4 cellular contexts compared by ENCODE assay signal in the genomic region with DNA sequence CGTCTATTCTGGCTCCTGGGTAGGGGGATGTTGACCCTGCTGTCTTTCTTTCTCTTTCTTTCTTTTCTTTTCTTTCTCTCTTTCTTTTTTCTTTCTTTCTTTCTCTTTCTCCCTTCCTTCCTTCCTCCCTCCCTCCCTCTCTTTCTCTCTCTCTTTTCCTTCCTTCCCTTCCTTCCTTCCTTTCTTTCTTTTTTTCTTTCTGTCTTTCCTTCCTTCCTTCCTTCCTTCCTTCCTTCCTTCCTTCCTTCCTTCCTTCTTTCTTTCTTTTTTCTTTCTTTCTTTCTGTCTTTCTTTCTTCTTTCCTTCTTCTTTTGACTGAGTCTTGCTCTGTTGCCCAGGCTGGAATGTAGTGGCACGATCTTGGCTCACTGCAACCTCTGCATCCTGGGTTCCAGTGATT. TPM values are rescaled to one million over a fixed set of nuclear protein-coding genes. Genes with fewer than 3 reads are reported as not detected.
"Had no signal": no experiment of that assay in that cellular context is flagged by ENCODE, and none has a peak within 500 bp of the region (broad histone marks: within the 10 kb centered on the region; RNA-seq: fewer than 3 reads in every experiment).

No MANE protein-coding gene starts in this region.

RNA-seq across cellular contexts. Expression of gene PSD2, which starts 3.0 kb away (rescaled TPM):
- total RNA-seq: HepG2, HT-29, IMR-90 had no signal
- polyA plus RNA-seq: IgD-negative memory B cell had no signal
